8 cellular contexts compared by ENCODE assay signal in genomic region chr2:88626171-88627054, GRCh38. TPM values are rescaled to one million over a fixed set of nuclear protein-coding genes. Genes with fewer than 3 reads are reported as not detected.
DNase-seq lines count a peak whose midpoint lies in the region; ATAC-seq and TF ChIP-seq lines count a peak whose summit lies in the region.

No MANE protein-coding gene starts in this region.

- TF ChIP-seq POLR2A in right lobe of liver (IDR thresholded peaks at IDR 0.05), result no peak

- H3K4me1 ChIP-seq in right lobe of liver, result peaks cover 0 to 15% (median 3%) of the 10 kb centered on the region in 4 donors

- H3K27me3 ChIP-seq in right lobe of liver, result no peaks in the 10 kb centered on the region

- DNase-seq in NCI-H82 (lab: John Stamatoyannopoulos, UW) (peak; percentile 36), NCI-H82 treated with DMSO at 0.1 percent for 48 hours (lab: John Stamatoyannopoulos, UW; ENCODE audit: unreplicated experiment) (no peak), coronary artery (ENCODE audit: low spot score) (peak; percentile 80), right lobe of liver (peak; percentile 50 to 72 (median 62)), SHP77 treated with DMSO at 0.1 percent for 48 hours (lab: John Stamatoyannopoulos, UW) (no peak)
- peak; percentile 28 for DNase-seq in activated CD4-positive, alpha-beta T cell treated with anti-CD3 and anti-CD28 coated beads for 1 hour
- peak; percentile 20 to 31 (median 22) for DNase-seq in stimulated activated CD4-positive, alpha-beta T cell treated with anti-CD3 and anti-CD28 coated beads, TNF-alpha, amount 100 ng/mL, for 4 hours (ENCODE audit: low read depth in 3 of 3)

- 4% methylated on average over 22 of the region's 54 CpGs for WGBS in right lobe of liver (ENCODE audit: insufficient coverage, low coverage, low lambda C conversion rate, missing lambda C conversion rate)

- intact Hi-C loops in right lobe of liver (cut with DNase I), result no loop called here

- no peaks in the 10 kb centered on the region for H3K36me3 ChIP-seq in right lobe of liver

- ATAC-seq in HG03571 (IDR thresholded peaks at IDR 0.05; ENCODE audit: unreplicated experiment) (peak; percentile 2), right lobe of liver (peak in 3 of 4 donors; percentile 2 to 8 (median 6))

- peak overlapping the region; percentile 95 for H3K4me3 ChIP-seq in coronary artery
- peak overlapping the region; percentile 84 to 88 (median 85) for H3K4me3 ChIP-seq in right lobe of liver

- TF ChIP-seq CTCF in coronary artery (IDR thresholded peaks at IDR 0.05) (no peak), right lobe of liver (IDR thresholded peaks at IDR 0.05) (no peak)

- H3K27ac ChIP-seq in coronary artery (peak overlapping the region; percentile 97 to 99), right lobe of liver (peak overlapping the region; percentile 87 to 95 (median 93))

- H3K9me3 ChIP-seq in right lobe of liver, result no peaks in the 10 kb centered on the region

RNA-seq across cellular contexts. Expression of gene EIF2AK3, which starts 0.9 kb away (rescaled TPM):
- 10 to 100 TPM in 4 of 6 experiments, 1 to 10 TPM in 2; 7.0 to 19.1 (median 11.1) TPM for total RNA-seq in right lobe of liver

Comparison
In these comparisons a context has a peak if more than half of its experiments do, and no peak if none do; other contexts are left out.
1. DNase-seq: peak in NCI-H82 (single experiment), activated CD4-positive, alpha-beta T cell treated with anti-CD3 and anti-CD28 coated beads for 1 hour (single experiment), coronary artery (single experiment), right lobe of liver (3 of 3) and stimulated activated CD4-positive, alpha-beta T cell treated with anti-CD3 and anti-CD28 coated beads, TNF-alpha, amount 100 ng/mL, for 4 hours (3 of 3); none in NCI-H82 treated with DMSO at 0.1 percent for 48 hours (single experiment) and SHP77 treated with DMSO at 0.1 percent for 48 hours (single experiment).